In genomic region chr6:85612690-85613474, GRCh38 we compare ENCODE assay signal across 20 cellular contexts. TPM values are rescaled to one million over a fixed set of nuclear protein-coding genes. Genes with fewer than 3 reads are reported as not detected.
DNase-seq lines count a peak whose midpoint lies in the region; ATAC-seq and TF ChIP-seq lines count a peak whose summit lies in the region.
"Had no signal": no experiment of that assay in that cellular context is flagged by ENCODE, and none has a peak within 500 bp of the region (broad histone marks: within the 10 kb centered on the region; RNA-seq: fewer than 3 reads in every experiment).

No MANE protein-coding gene starts in this region.

- H3K36me3 Mint-ChIP-seq in CD4-positive, alpha-beta T cell (ENCODE audit: low read depth): peaks cover 89% of the 10 kb centered on the region
- H3K36me3 Mint-ChIP-seq in activated naive CD8-positive, alpha-beta T cell treated with anti-CD3 and anti-CD28 coated beads, Interleukin-2, amount 10 ng/mL, durations not matched to agents 7 days and 5 days: peaks cover 39% of the 10 kb centered on the region
- H3K36me3 Mint-ChIP-seq in immature natural killer cell: peaks cover 9 to 36% (median 21%) of the 10 kb centered on the region in 3 donors
- peaks cover 58% of the 10 kb centered on the region for H3K36me3 Mint-ChIP-seq in activated CD4-positive, alpha-beta T cell treated with anti-CD3 and anti-CD28 coated beads, Interleukin-2, amount 10 ng/mL, durations not matched to agents 7 days and 5 days (ENCODE audit: low read depth)

- DNase-seq in DMS 273 (lab: John Stamatoyannopoulos, UW; ENCODE audit: unreplicated experiment): peak; percentile 6
- no peak for DNase-seq in DMS 273 treated with DMSO at 0.1 percent for 48 hours (lab: John Stamatoyannopoulos, UW)
- no peak for DNase-seq in CD4-positive, alpha-beta T cell
- no peak for DNase-seq in activated naive CD8-positive, alpha-beta T cell treated with anti-CD3 and anti-CD28 coated beads, Interleukin-2, amount 10 ng/mL, durations not matched to agents 7 days and 5 days
- no peak for DNase-seq in immature natural killer cell
- DNase-seq in erythroblast (lab: John Stamatoyannopoulos, UW): no peak
- no peak for DNase-seq in left lung
- no peak for DNase-seq in activated CD4-positive, alpha-beta T cell treated with anti-CD3 and anti-CD28 coated beads, Interleukin-2, amount 10 ng/mL, durations not matched to agents 7 days and 5 days
- DNase-seq: DMS53; GM23248; KG1; MG63; NCI-H1092 treated with DMSO at 0.1 percent for 48 hours; NCI-H1694; NCI-H2107; NCI-H226; NCI-H526 treated with DMSO at 0.1 percent for 48 hours; NK-92 treated with Interleukin-12 subunit alpha and Interleukin-12 subunit beta, amount 100 ng/mL, for 24 hours had no signal

- no peaks in the 10 kb centered on the region for H3K27me3 ChIP-seq in CD4-positive, alpha-beta T cell (ENCODE audit: control insufficient read depth, insufficient read depth, low read length)
- no peaks in the 10 kb centered on the region for H3K27me3 ChIP-seq in left lung
- H3K27me3 ChIP-seq: BLaER1 treated with 17β-estradiol and CSF1 and Interleukin-3, amounts not matched to agents 10 nM and 100 nM; MG63 had no signal

- no peak overlapping the region for H3K27ac ChIP-seq in CD4-positive, alpha-beta T cell (ENCODE audit: low read depth, low read length)
- H3K27ac ChIP-seq in left lung: no peak overlapping the region
- H3K27ac ChIP-seq: 22Rv1; BLaER1 treated with 17β-estradiol and CSF1 and Interleukin-3, amounts not matched to agents 10 nM and 100 nM; GM23248 had no signal

- no peak overlapping the region for H3K4me3 ChIP-seq in left lung
- H3K4me3 ChIP-seq: BLaER1 treated with 17β-estradiol and CSF1 and Interleukin-3, amounts not matched to agents 10 nM and 100 nM; GM23248; MG63 had no signal

- H3K4me1 Mint-ChIP-seq in CD4-positive, alpha-beta T cell (ENCODE audit: low read depth): peaks cover 5% of the 10 kb centered on the region
- H3K4me1 Mint-ChIP-seq in activated naive CD8-positive, alpha-beta T cell treated with anti-CD3 and anti-CD28 coated beads, Interleukin-2, amount 10 ng/mL, durations not matched to agents 7 days and 5 days: peaks cover 14% of the 10 kb centered on the region
- H3K4me1 Mint-ChIP-seq in immature natural killer cell: peaks cover 4 to 36% of the 10 kb centered on the region in 2 donors
- peaks cover 10% of the 10 kb centered on the region for H3K4me1 Mint-ChIP-seq in activated CD4-positive, alpha-beta T cell treated with anti-CD3 and anti-CD28 coated beads, Interleukin-2, amount 10 ng/mL, durations not matched to agents 7 days and 5 days

- peak overlapping the region; percentile 33 for H3K27ac Mint-ChIP-seq in CD4-positive, alpha-beta T cell
- no peak overlapping the region for H3K27ac Mint-ChIP-seq in activated naive CD8-positive, alpha-beta T cell treated with anti-CD3 and anti-CD28 coated beads, Interleukin-2, amount 10 ng/mL, durations not matched to agents 7 days and 5 days
- H3K27ac Mint-ChIP-seq in immature natural killer cell: peak overlapping the region in 4 of 6 donors; percentile 12 to 44 (median 30)
- H3K27ac Mint-ChIP-seq in activated CD4-positive, alpha-beta T cell treated with anti-CD3 and anti-CD28 coated beads, Interleukin-2, amount 10 ng/mL, durations not matched to agents 7 days and 5 days: no peak overlapping the region

- intact Hi-C loops in CD4-positive, alpha-beta T cell (cut with DNase I, micrococcal nuclease): no loop called here
- intact Hi-C loops in left lung (cut with DNase I): no loop called here

- no peak for TF ChIP-seq CTCF in CD4-positive, alpha-beta T cell (IDR thresholded peaks at IDR 0.05)
- TF ChIP-seq CTCF in left lung (IDR thresholded peaks at IDR 0.05): no peak

- H3K27me3 Mint-ChIP-seq in CD4-positive, alpha-beta T cell: no peaks in the 10 kb centered on the region
- H3K27me3 Mint-ChIP-seq in activated naive CD8-positive, alpha-beta T cell treated with anti-CD3 and anti-CD28 coated beads, Interleukin-2, amount 10 ng/mL, durations not matched to agents 7 days and 5 days: no peaks in the 10 kb centered on the region
- peaks cover 0 to 2% (median 2%) of the 10 kb centered on the region in 3 donors for H3K27me3 Mint-ChIP-seq in immature natural killer cell (ENCODE audit: low read depth in 3 of 3)
- H3K27me3 Mint-ChIP-seq in activated CD4-positive, alpha-beta T cell treated with anti-CD3 and anti-CD28 coated beads, Interleukin-2, amount 10 ng/mL, durations not matched to agents 7 days and 5 days: no peaks in the 10 kb centered on the region

- POLR2A ChIA-PET in CD4-positive, alpha-beta T cell (lab: Charles Lee): interaction anchor here (1.2 kb wide), 1 partner anchor 65 kb away, joined by 4 read pairs; no protein-coding TSS in a partner anchor
- POLR2A ChIA-PET in activated naive CD8-positive, alpha-beta T cell treated with anti-CD3 and anti-CD28 coated beads, Interleukin-2, amount 10 ng/mL, durations not matched to agents 7 days and 5 days (lab: Charles Lee): interaction anchor here (0.9 kb wide), 1 partner anchor 30 kb away, joined by 3 read pairs; the partner anchor contains the start of gene SYNCRIP
- POLR2A ChIA-PET in activated CD4-positive, alpha-beta T cell treated with anti-CD3 and anti-CD28 coated beads, Interleukin-2, amount 10 ng/mL, durations not matched to agents 7 days and 5 days (lab: Charles Lee): no interaction called here

- CTCF ChIA-PET in CD4-positive, alpha-beta T cell (lab: Charles Lee): interaction anchor here (1.7 kb wide), 1 partner anchor 63 kb away, joined by 4 read pairs; no protein-coding TSS in a partner anchor
- CTCF ChIA-PET in activated CD4-positive, alpha-beta T cell treated with anti-CD3 and anti-CD28 coated beads, Interleukin-2, amount 10 ng/mL, durations not matched to agents 7 days and 5 days (lab: Charles Lee): interaction anchor here (1.5 kb wide), 1 partner anchor 26 kb away, joined by 3 read pairs; no protein-coding TSS in a partner anchor

- TF ChIP-seq POLR2A in erythroblast (IDR thresholded peaks at IDR 0.05; ENCODE audit: low read length): no peak

- no peak for ATAC-seq in CD4-positive, alpha-beta T cell (ENCODE audit: poor library complexity)
- ATAC-seq in activated naive CD8-positive, alpha-beta T cell treated with anti-CD3 and anti-CD28 coated beads, Interleukin-2, amount 10 ng/mL, durations not matched to agents 7 days and 5 days (ENCODE audit: low read depth): peak; percentile 36
- no peak for ATAC-seq in left lung

- peaks cover 0 to 99% of the 10 kb centered on the region in 2 donors for H3K36me3 ChIP-seq in left lung

- no peaks in the 10 kb centered on the region for H3K4me1 ChIP-seq in left lung
- H3K4me1 ChIP-seq: BLaER1 treated with 17β-estradiol and CSF1 and Interleukin-3, amounts not matched to agents 10 nM and 100 nM had no signal

- no peaks in the 10 kb centered on the region for H3K9me3 Mint-ChIP-seq in CD4-positive, alpha-beta T cell
- H3K9me3 Mint-ChIP-seq in activated naive CD8-positive, alpha-beta T cell treated with anti-CD3 and anti-CD28 coated beads, Interleukin-2, amount 10 ng/mL, durations not matched to agents 7 days and 5 days: no peaks in the 10 kb centered on the region
- no peaks in the 10 kb centered on the region for H3K9me3 Mint-ChIP-seq in immature natural killer cell
- H3K9me3 Mint-ChIP-seq in activated CD4-positive, alpha-beta T cell treated with anti-CD3 and anti-CD28 coated beads, Interleukin-2, amount 10 ng/mL, durations not matched to agents 7 days and 5 days: no peaks in the 10 kb centered on the region

- H3K9me3 ChIP-seq in CD4-positive, alpha-beta T cell (ENCODE audit: control insufficient read depth, low read length): no peaks in the 10 kb centered on the region
- no peaks in the 10 kb centered on the region for H3K9me3 ChIP-seq in left lung
- H3K9me3 ChIP-seq: BLaER1 treated with 17β-estradiol and CSF1 and Interleukin-3, amounts not matched to agents 10 nM and 100 nM; MG63 had no signal

- H3K4me3 Mint-ChIP-seq in CD4-positive, alpha-beta T cell: no peak overlapping the region
- no peak overlapping the region for H3K4me3 Mint-ChIP-seq in activated naive CD8-positive, alpha-beta T cell treated with anti-CD3 and anti-CD28 coated beads, Interleukin-2, amount 10 ng/mL, durations not matched to agents 7 days and 5 days
- H3K4me3 Mint-ChIP-seq in immature natural killer cell: no peak overlapping the region
- no peak overlapping the region for H3K4me3 Mint-ChIP-seq in activated CD4-positive, alpha-beta T cell treated with anti-CD3 and anti-CD28 coated beads, Interleukin-2, amount 10 ng/mL, durations not matched to agents 7 days and 5 days

RNA-seq across cellular contexts. Expression of gene SNX14, which starts 19.2 kb away (rescaled TPM):
- 10 to 100 TPM; 30.8 to 31.5 TPM for total RNA-seq in CD4-positive, alpha-beta T cell
- 10 to 100 TPM; 55.6 to 67.5 TPM for total RNA-seq in activated naive CD8-positive, alpha-beta T cell treated with anti-CD3 and anti-CD28 coated beads, Interleukin-2, amount 10 ng/mL, durations not matched to agents 7 days and 5 days
- 10 to 100 TPM; 49.0 to 83.1 (median 67.1) TPM for polyA plus RNA-seq in immature natural killer cell
- 10 to 100 TPM; 79.9 to 80.6 TPM for total RNA-seq in left lung
- total RNA-seq in activated CD4-positive, alpha-beta T cell treated with anti-CD3 and anti-CD28 coated beads, Interleukin-2, amount 10 ng/mL, durations not matched to agents 7 days and 5 days: 10 to 100 TPM; 29.1 to 49.0 TPM

RNA-seq across cellular contexts. Expression of gene SYNCRIP, which starts 29.8 kb away (rescaled TPM):
- 10 to 100 TPM; 53.2 to 58.3 TPM for total RNA-seq in CD4-positive, alpha-beta T cell
- total RNA-seq in activated naive CD8-positive, alpha-beta T cell treated with anti-CD3 and anti-CD28 coated beads, Interleukin-2, amount 10 ng/mL, durations not matched to agents 7 days and 5 days: 10 to 100 TPM; 94.4 to 99.3 TPM
- 10 to 100 TPM; 39.1 to 83.6 (median 46.8) TPM for polyA plus RNA-seq in immature natural killer cell
- 100 to 1,000 TPM in 1 of 2 donors, 10 to 100 TPM in 1; 72.2 to 119 TPM for total RNA-seq in left lung
- total RNA-seq in activated CD4-positive, alpha-beta T cell treated with anti-CD3 and anti-CD28 coated beads, Interleukin-2, amount 10 ng/mL, durations not matched to agents 7 days and 5 days: 100 to 1,000 TPM; 111 to 118 TPM

Comparison
In these comparisons a context has a peak if more than half of its experiments do, and no peak if none do; other contexts are left out.
1. H3K27ac Mint-ChIP-seq: peak in CD4-positive, alpha-beta T cell (single experiment) and immature natural killer cell (4 of 6); none in activated naive CD8-positive, alpha-beta T cell treated with anti-CD3 and anti-CD28 coated beads, Interleukin-2, amount 10 ng/mL, durations not matched to agents 7 days and 5 days (single experiment) and activated CD4-positive, alpha-beta T cell treated with anti-CD3 and anti-CD28 coated beads, Interleukin-2, amount 10 ng/mL, durations not matched to agents 7 days and 5 days (single experiment).